In the genomic region with DNA sequence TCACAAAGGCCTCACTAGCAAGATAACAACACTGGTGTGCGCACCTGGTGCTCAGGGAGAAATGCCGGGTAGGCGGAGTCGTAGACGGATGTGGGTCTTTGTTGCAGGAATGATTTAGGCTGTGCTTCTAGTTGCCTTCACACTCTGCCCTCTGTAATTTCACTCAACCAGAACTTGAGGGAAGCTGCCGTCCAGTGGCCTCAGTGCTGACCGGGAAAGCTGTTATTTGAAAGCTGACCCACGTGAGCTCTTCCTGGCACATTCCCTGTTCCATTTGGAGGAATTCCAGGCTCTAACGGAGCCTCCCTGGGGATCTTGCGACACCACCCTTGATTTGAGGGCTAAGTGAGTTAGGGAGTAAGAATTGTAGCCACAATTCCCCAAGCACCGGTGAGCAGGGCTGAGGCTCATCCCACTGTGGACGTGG, we compare ENCODE assay signal across 13 cellular contexts. TPM values are rescaled to one million over a fixed set of nuclear protein-coding genes. Genes with fewer than 3 reads are reported as not detected.
DNase-seq lines count a peak whose midpoint lies in the region; ATAC-seq and TF ChIP-seq lines count a peak whose summit lies in the region.
"Had no signal": no experiment of that assay in that cellular context is flagged by ENCODE, and none has a peak within 500 bp of the region (broad histone marks: within the 10 kb centered on the region; RNA-seq: fewer than 3 reads in every experiment).

No MANE protein-coding gene starts in this region.

- CTCF ChIA-PET in CD4-positive, alpha-beta T cell (lab: Charles Lee): no interaction called here

- WGBS in gastroesophageal sphincter (ENCODE audit: low coverage in 1 of 2), 2 donors: 35 to 44% methylated on average over 5 to 7 of the region's 12 CpGs
- WGBS in stomach, 5 donors: 26 to 38% (median 35%) methylated on average over 10 to 12 of the region's 12 CpGs

- peaks cover 8% of the 10 kb centered on the region for H3K4me1 Mint-ChIP-seq in CD4-positive, alpha-beta T cell (ENCODE audit: low read depth)

- H3K4me1 ChIP-seq in gastroesophageal sphincter (peaks cover 0 to 17% (median 3%) of the 10 kb centered on the region in 3 donors), stomach (peaks cover 0 to 25% (median 18%) of the 10 kb centered on the region in 4 donors)

- intact Hi-C loops in stomach (cut with DNase I; ENCODE audit: low total_unique reads): no loop called here
- intact Hi-C loops in CD4-positive, alpha-beta T cell (cut with DNase I, micrococcal nuclease): no loop called here

- POLR2A ChIA-PET in CD4-positive, alpha-beta T cell (lab: Charles Lee): no interaction called here

- no peaks in the 10 kb centered on the region for H3K27me3 Mint-ChIP-seq in CD4-positive, alpha-beta T cell
- H3K27me3 Mint-ChIP-seq: natural killer cell treated with Interleukin-12 subunit alpha and Interleukin-12 subunit beta and Interleukin-15 and Interleukin-18, amount 100 ng/mL, for 72 hours had no signal

- TF ChIP-seq CTCF in gastroesophageal sphincter (IDR thresholded peaks at IDR 0.05): no peak
- no peak for TF ChIP-seq CTCF in stomach (IDR thresholded peaks at IDR 0.05)
- no peak for TF ChIP-seq CTCF in CD4-positive, alpha-beta T cell (IDR thresholded peaks at IDR 0.05)

- peaks cover 63% of the 10 kb centered on the region for H3K36me3 Mint-ChIP-seq in CD4-positive, alpha-beta T cell (ENCODE audit: low read depth)
- H3K36me3 Mint-ChIP-seq: natural killer cell treated with Interleukin-12 subunit alpha and Interleukin-12 subunit beta and Interleukin-15 and Interleukin-18, amount 100 ng/mL, for 72 hours had no signal

- no peak overlapping the region for H3K4me3 Mint-ChIP-seq in CD4-positive, alpha-beta T cell
- H3K4me3 Mint-ChIP-seq: activated T-helper 1 cell treated with anti-CD3 and anti-CD28 coated beads, Interleukin-12 subunit alpha, Interleukin-12 subunit beta, Interleukin-2, Interleukin-4 antibody, amounts not matched to agents 30 ng/mL and 10 ng/mL and 1 ng/mL, durations not matched to agents 14 hours and 24 hours and 36 hours; natural killer cell treated with Interleukin-12 subunit alpha and Interleukin-12 subunit beta and Interleukin-15 and Interleukin-18, amount 100 ng/mL, for 72 hours had no signal

- H3K9me3 ChIP-seq in gastroesophageal sphincter (no peaks in the 10 kb centered on the region), stomach (no peaks in the 10 kb centered on the region)
- H3K9me3 ChIP-seq in CD4-positive, alpha-beta T cell (ENCODE audit: control insufficient read depth, low read length): no peaks in the 10 kb centered on the region
- H3K9me3 ChIP-seq: esophagus squamous epithelium had no signal

- no peaks in the 10 kb centered on the region for H3K9me3 Mint-ChIP-seq in CD4-positive, alpha-beta T cell
- H3K9me3 Mint-ChIP-seq: activated T-helper 1 cell treated with anti-CD3 and anti-CD28 coated beads, Interleukin-12 subunit alpha, Interleukin-12 subunit beta, Interleukin-2, Interleukin-4 antibody, amounts not matched to agents 30 ng/mL and 10 ng/mL and 1 ng/mL, durations not matched to agents 14 hours and 24 hours and 36 hours; natural killer cell treated with Interleukin-12 subunit alpha and Interleukin-12 subunit beta and Interleukin-15 and Interleukin-18, amount 100 ng/mL, for 72 hours had no signal

- TF ChIP-seq EP300 in gastroesophageal sphincter (IDR thresholded peaks at IDR 0.05) (no peak), stomach (IDR thresholded peaks at IDR 0.05) (no peak)

- peak; percentile 49 to 84 (median 70) for DNase-seq in NCI-H1417 (lab: John Stamatoyannopoulos, UW)
- no peak for DNase-seq in NCI-H1417 treated with DMSO at 0.1 percent for 48 hours (lab: John Stamatoyannopoulos, UW)
- DNase-seq in NCI-H69 (lab: John Stamatoyannopoulos, UW): peak; percentile 91
- DNase-seq in stomach: peak; percentile 73
- no peak for DNase-seq in CD4-positive, alpha-beta T cell
- no peak for DNase-seq in SHP77 (lab: John Stamatoyannopoulos, UW)
- DNase-seq: esophagus squamous epithelium had no signal

- H3K27me3 ChIP-seq in gastroesophageal sphincter (no peaks in the 10 kb centered on the region), stomach (no peaks in the 10 kb centered on the region)
- H3K27me3 ChIP-seq in CD4-positive, alpha-beta T cell (ENCODE audit: control insufficient read depth, insufficient read depth, low read length): no peaks in the 10 kb centered on the region
- H3K27me3 ChIP-seq: esophagus squamous epithelium had no signal

- TF ChIP-seq POLR2A in gastroesophageal sphincter (IDR thresholded peaks at IDR 0.05) (no peak), stomach (IDR thresholded peaks at IDR 0.05) (no peak)

- H3K4me3 ChIP-seq in gastroesophageal sphincter (no peak overlapping the region), stomach (no peak overlapping the region)
- H3K4me3 ChIP-seq: esophagus squamous epithelium had no signal

- H3K27ac ChIP-seq in gastroesophageal sphincter (no peak overlapping the region), stomach (peak overlapping the region in 3 of 5 donors; percentile 6 to 26 (median 21))
- no peak overlapping the region for H3K27ac ChIP-seq in CD4-positive, alpha-beta T cell (ENCODE audit: low read depth, low read length)
- H3K27ac ChIP-seq: esophagus squamous epithelium, KMS-11 had no signal

- peaks cover 0 to 26% of the 10 kb centered on the region in 2 donors for H3K36me3 ChIP-seq in gastroesophageal sphincter
- peaks cover 4 to 84% (median 64%) of the 10 kb centered on the region in 4 donors for H3K36me3 ChIP-seq in stomach

- no peak overlapping the region for H3K27ac Mint-ChIP-seq in CD4-positive, alpha-beta T cell
- H3K27ac Mint-ChIP-seq: activated T-helper 1 cell treated with anti-CD3 and anti-CD28 coated beads, Interleukin-12 subunit alpha, Interleukin-12 subunit beta, Interleukin-2, Interleukin-4 antibody, amounts not matched to agents 30 ng/mL and 10 ng/mL and 1 ng/mL, durations not matched to agents 14 hours and 24 hours and 36 hours had no signal

- peak; percentile 90 for ATAC-seq in gastroesophageal sphincter
- no peak for ATAC-seq in CD4-positive, alpha-beta T cell (ENCODE audit: poor library complexity)
- no peak for ATAC-seq in GM18502 (IDR thresholded peaks at IDR 0.05; ENCODE audit: poor library complexity, unreplicated experiment)
- ATAC-seq: HCT116; natural killer cell treated with Interleukin-12 subunit alpha and Interleukin-12 subunit beta and Interleukin-15 and Interleukin-18, amount 100 ng/mL, for 72 hours had no signal

RNA-seq across cellular contexts. Expression of a gene that starts 15.9 kb away (rescaled TPM):
- 10 to 100 TPM in 3 of 4 donors, 1 to 10 TPM in 1; 9.6 to 12.9 (median 12.6) TPM for total RNA-seq in gastroesophageal sphincter
- total RNA-seq in stomach: 10 to 100 TPM; 22.8 to 96.2 (median 52.5) TPM
- polyA plus RNA-seq in stomach: 10 to 100 TPM; 12.0 to 18.2 (median 13.9) TPM
- total RNA-seq in CD4-positive, alpha-beta T cell: 100 to 1,000 TPM; 119 to 127 TPM

RNA-seq across cellular contexts. Expression of a gene that starts 54.5 kb away (rescaled TPM):
- total RNA-seq in gastroesophageal sphincter (10 to 100 TPM; 30.2 to 80.5 (median 59.9) TPM), stomach (10 to 100 TPM; 15.6 to 26.8 (median 24.6) TPM)
- polyA plus RNA-seq in stomach: 1 to 10 TPM; 6.6 to 9.9 (median 7.9) TPM
- total RNA-seq in CD4-positive, alpha-beta T cell: not detected
- total RNA-seq: activated T-helper 1 cell treated with anti-CD3 and anti-CD28 coated beads, Interleukin-12 subunit alpha, Interleukin-12 subunit beta, Interleukin-2, Interleukin-4 antibody, amounts not matched to agents 30 ng/mL and 10 ng/mL and 1 ng/mL, durations not matched to agents 14 hours and 24 hours and 36 hours; natural killer cell treated with Interleukin-12 subunit alpha and Interleukin-12 subunit beta and Interleukin-15 and Interleukin-18, amount 100 ng/mL, for 72 hours had no signal

RNA-seq across cellular contexts. Expression of a gene that starts 56.4 kb away (rescaled TPM):
- total RNA-seq in gastroesophageal sphincter: 10 to 100 TPM in 1 of 4 donors, 1 to 10 TPM in 3; 5.0 to 13.5 (median 8.0) TPM
- total RNA-seq in stomach: 10 to 100 TPM in 2 of 5 donors, 1 to 10 TPM in 3; 3.1 to 28.0 (median 9.4) TPM
- polyA plus RNA-seq in stomach: 1 to 10 TPM; 2.3 to 5.8 (median 2.4) TPM
- 1 to 10 TPM; 2.5 to 2.7 TPM for total RNA-seq in CD4-positive, alpha-beta T cell

Comparison
In these comparisons a context has a peak if more than half of its experiments do, and no peak if none do; other contexts are left out.
1. DNase-seq: peak in NCI-H1417 (3 of 3), NCI-H69 (single experiment) and stomach (single experiment); none in NCI-H1417 treated with DMSO at 0.1 percent for 48 hours (single experiment), CD4-positive, alpha-beta T cell (0 of 10) and SHP77 (0 of 2).
2. H3K27ac ChIP-seq: peak in stomach (3 of 5); none in gastroesophageal sphincter (0 of 4) and CD4-positive, alpha-beta T cell (single experiment).
3. RNA of a gene that starts 54.5 kb away (total RNA-seq): 30.2 to 80.5 TPM in gastroesophageal sphincter and 15.6 to 26.8 TPM in stomach; not detected in CD4-positive, alpha-beta T cell; every median in the first group is over 10 times any median in the second.